In the genomic region with DNA sequence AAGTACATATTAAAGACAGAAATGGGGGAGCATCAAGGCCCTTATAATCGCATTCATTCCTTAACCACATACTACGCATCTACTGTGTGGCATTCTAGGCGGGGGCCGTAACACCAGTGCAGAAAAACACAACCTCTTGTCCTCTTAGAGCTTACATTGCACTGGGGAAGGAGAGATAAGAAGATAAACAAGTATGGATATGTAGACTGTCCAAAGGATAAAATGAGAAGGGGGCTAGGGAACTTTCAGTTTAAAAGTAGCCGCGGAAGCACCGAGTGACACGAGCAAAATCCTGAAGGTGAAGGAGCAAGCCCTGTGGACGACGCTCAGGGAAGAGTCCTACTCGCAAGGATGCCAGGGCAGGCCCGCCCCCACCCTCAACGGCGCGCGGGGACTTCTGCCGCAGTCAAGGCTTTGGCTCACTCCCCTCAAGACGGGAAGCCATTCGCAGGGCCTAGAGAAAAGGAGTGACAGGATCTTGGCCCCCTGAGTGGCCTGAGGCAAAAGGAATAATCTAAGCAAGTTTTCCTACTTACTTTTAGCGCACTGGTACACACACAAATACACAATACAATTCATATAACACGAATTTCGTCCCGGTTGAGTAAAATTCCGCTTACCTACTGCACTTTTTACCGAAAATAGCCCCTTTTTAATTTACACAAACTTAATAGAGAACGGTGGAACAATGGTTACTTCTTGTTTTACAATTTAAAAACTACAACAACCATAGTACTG, we compare ENCODE assay signal across 8 cellular contexts. TPM values are rescaled to one million over a fixed set of nuclear protein-coding genes. Genes with fewer than 3 reads are reported as not detected.
A peak's percentile ranks its signal among the peaks of the same experiment; 100 is the strongest.
DNase-seq lines count a peak whose midpoint lies in the region; ATAC-seq, FAIRE-seq and TF ChIP-seq lines count a peak whose summit lies in the region.

No MANE protein-coding gene starts in this region.

- peak; percentile 14 for ATAC-seq in GM19351 (IDR thresholded peaks at IDR 0.05; ENCODE audit: unreplicated experiment)
- ATAC-seq in stimulated activated naive B cell treated with anti-CD40 and anti-IgM and Interleukin-4, amounts not matched to agents 10 μg/mL and 1 μg/mL and 100 μg/mL, for 72 hours (replicated peaks), result peak in 1 of 2 donors; percentile 15
- no peak for ATAC-seq in GM21381 (IDR thresholded peaks at IDR 0.05; ENCODE audit: unreplicated experiment)

- H3K4me3 Mint-ChIP-seq in stimulated activated naive B cell treated with anti-CD40 and anti-IgM and Interleukin-4, amounts not matched to agents 10 μg/mL and 1 μg/mL and 100 μg/mL, for 72 hours, result peak overlapping the region; percentile 89 to 93

- H3K79me2 ChIP-seq in endothelial cell of umbilical vein (ENCODE audit: control insufficient read depth, insufficient read depth, low read length), result peaks cover 80% of the 10 kb centered on the region

- no peaks in the 10 kb centered on the region for H3K9me1 ChIP-seq in endothelial cell of umbilical vein (replicated peaks; ENCODE audit: control insufficient read depth, extremely low read depth, insufficient read depth, low read length)

- TF ChIP-seq POLR2A in endothelial cell of umbilical vein (IDR thresholded peaks at IDR 0.05; ENCODE audit: low read depth, low read length), result no peak

- intact Hi-C loops in endothelial cell of umbilical vein (cut with micrococcal nuclease), result loop anchor here (5.0 to 10.0 kb wide), 4 partner anchors 372 to 840 kb away; a partner anchor contains a TSS

- no peaks in the 10 kb centered on the region for H3K27me3 Mint-ChIP-seq in stimulated activated naive B cell treated with anti-CD40 and anti-IgM and Interleukin-4, amounts not matched to agents 10 μg/mL and 1 μg/mL and 100 μg/mL, for 72 hours

- H2AFZ ChIP-seq in endothelial cell of umbilical vein (ENCODE audit: low read depth, low read length), result peak overlapping the region; percentile 8

- no peak for FAIRE-seq in endothelial cell of umbilical vein (lab: Jason Lieb, UNC)

- peaks cover 23 to 44% of the 10 kb centered on the region in 2 donors for H3K4me1 Mint-ChIP-seq in stimulated activated naive B cell treated with anti-CD40 and anti-IgM and Interleukin-4, amounts not matched to agents 10 μg/mL and 1 μg/mL and 100 μg/mL, for 72 hours

- peak overlapping the region; percentile 97 for H3K27ac Mint-ChIP-seq in stimulated activated naive B cell treated with anti-CD40 and anti-IgM and Interleukin-4, amounts not matched to agents 10 μg/mL and 1 μg/mL and 100 μg/mL, for 72 hours

- H3K9me3 ChIP-seq in endothelial cell of umbilical vein (replicated peaks; ENCODE audit: control insufficient read depth, insufficient read depth, low read length), result no peaks in the 10 kb centered on the region

- peak overlapping the region; percentile 80 to 99 (median 92) for H3K4me3 ChIP-seq in endothelial cell of umbilical vein (replicated peaks in 1 of 3; ENCODE audit: insufficient read depth in 1 of 3, low read depth in 1 of 3, low read length in 3 of 3)

- H3K9ac ChIP-seq in endothelial cell of umbilical vein (replicated peaks; ENCODE audit: extremely low read depth, insufficient read depth, low read length), result peak overlapping the region; percentile 94

- peaks cover 32% of the 10 kb centered on the region for H3K4me1 ChIP-seq in endothelial cell of umbilical vein (ENCODE audit: control insufficient read depth, extremely low read depth, insufficient read depth, low read length)

- H3K4me2 ChIP-seq in endothelial cell of umbilical vein (ENCODE audit: insufficient read depth, low read length), result peak overlapping the region; percentile 95

- dilution Hi-C loops in endothelial cell of umbilical vein (cut with MboI; ENCODE audit: extremely low pct_ligation_motif_present, low sequenced_read_pairs), result no loop called here

- no peak for TF ChIP-seq CTCF in endothelial cell of umbilical vein (IDR thresholded peaks at IDR 0.05; ENCODE audit: extremely low read depth in 1 of 2, insufficient read depth in 1 of 2, low read depth in 1 of 2, low read length in 2 of 2)

- peak overlapping the region; percentile 83 for H3K27ac ChIP-seq in endothelial cell of umbilical vein (ENCODE audit: insufficient read depth, low read depth, low read length)

- H4K20me1 ChIP-seq in endothelial cell of umbilical vein (replicated peaks; ENCODE audit: control insufficient read depth, extremely low read depth, insufficient read depth, low read length), result peaks cover 12% of the 10 kb centered on the region

- CTCF ChIA-PET in endothelial cell of umbilical vein (lab: Charles Lee), result interaction anchor here (0.7 to 4.5 kb wide), 16 partner anchors 10 to 633 kb away, joined by 3 to 28 read pairs (median 4); a partner anchor contains a TSS

- in situ Hi-C loops in ACHN (cut with HindIII; ENCODE audit: low pct_ligation_motif_present, low pct_unique_long_range_greater_than_20kb, low sequenced_read_pairs), result no loop called here

- POLR2A ChIA-PET in endothelial cell of umbilical vein (lab: Charles Lee), result no interaction called here

- no peaks in the 10 kb centered on the region for H3K27me3 ChIP-seq in endothelial cell of umbilical vein (ENCODE audit: control insufficient read depth in 2 of 2, insufficient read depth in 2 of 2, low read length in 2 of 2)

- BruUV-seq in endothelial cell of umbilical vein (replicated peaks; lab: Mats Ljungman, UMichigan), result no TSS peak

- DNase-seq in ACHN, result peak; percentile 56
- peak; percentile 74 for DNase-seq in NCI-H524 treated with DMSO at 0.1 percent for 48 hours (lab: John Stamatoyannopoulos, UW)
- DNase-seq in activated CD8-positive, alpha-beta memory T cell treated with anti-CD3 and anti-CD28 coated beads, Interleukin-2, amount 50 U/mL, for 48 hours, result peak; percentile 77
- DNase-seq in endothelial cell of umbilical vein (ENCODE audit: low read depth, low spot score), result peak; percentile 67
- DNase-seq in mucosa of gallbladder (ENCODE audit: low spot score), result peak; percentile 33
- peak; percentile 13 for DNase-seq in stimulated activated naive B cell treated with anti-CD40 and anti-IgM and Interleukin-4, amounts not matched to agents 10 μg/mL and 1 μg/mL and 100 μg/mL, for 72 hours

- H3K36me3 Mint-ChIP-seq in stimulated activated naive B cell treated with anti-CD40 and anti-IgM and Interleukin-4, amounts not matched to agents 10 μg/mL and 1 μg/mL and 100 μg/mL, for 72 hours, result peaks cover 7 to 19% of the 10 kb centered on the region in 2 donors

- no peaks in the 10 kb centered on the region for H3K36me3 ChIP-seq in endothelial cell of umbilical vein (ENCODE audit: control insufficient read depth in 2 of 2, extremely low read depth in 1 of 2, insufficient read depth in 2 of 2, low read length in 2 of 2)

- peaks cover 0 to 2% of the 10 kb centered on the region in 2 donors for H3K9me3 Mint-ChIP-seq in stimulated activated naive B cell treated with anti-CD40 and anti-IgM and Interleukin-4, amounts not matched to agents 10 μg/mL and 1 μg/mL and 100 μg/mL, for 72 hours

TF ChIP-seq in endothelial cell of umbilical vein, 7 proteins besides CTCF, POLR2A, EP300 and RAD21:
- TF ChIP-seq GATA2 (IDR thresholded peaks at IDR 0.05; ENCODE audit: insufficient read depth, insufficient read length, low read depth, low read length), result peak; percentile 17
- TF ChIP-seq, protein P1, sequence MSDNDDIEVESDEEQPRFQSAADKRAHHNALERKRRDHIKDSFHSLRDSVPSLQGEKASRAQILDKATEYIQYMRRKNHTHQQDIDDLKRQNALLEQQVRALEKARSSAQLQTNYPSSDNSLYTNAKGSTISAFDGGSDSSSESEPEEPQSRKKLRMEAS (IDR thresholded peaks at IDR 0.05; ENCODE audit: insufficient read depth, insufficient read length), result no peak
- no peak for TF ChIP-seq FOS (IDR thresholded peaks at IDR 0.05; ENCODE audit: borderline replicate concordance, insufficient read depth, low read length)
- TF ChIP-seq POLR2AphosphoS5 (IDR thresholded peaks at IDR 0.05; ENCODE audit: insufficient read depth, low read depth, low read length), result no peak

RNA-seq across cellular contexts. Expression of a gene that starts 1.3 kb away (rescaled TPM):
- total RNA-seq in endothelial cell of umbilical vein (43.1 and 50.7 TPM in 2 replicates), mucosa of gallbladder (60.9 TPM)
- polyA plus RNA-seq in endothelial cell of umbilical vein, result 15.5 and 17.8 TPM in 2 replicates
- 13.4 and 15.9 TPM in 2 replicates for polyA plus RNA-seq in endothelial cell of umbilical vein (2011; cell fraction: cytosol; rRNA removed)
- polyA plus RNA-seq in endothelial cell of umbilical vein (2011; cell fraction: nucleus; rRNA removed), result 45.7 and 47.7 TPM in 2 replicates
- 14.7 and 22.3 TPM in 2 replicates for polyA plus RNA-seq in endothelial cell of umbilical vein (2012)
- 119 and 146 TPM in 2 replicates for polyA minus RNA-seq in endothelial cell of umbilical vein
- 60.9 TPM for polyA minus RNA-seq in endothelial cell of umbilical vein (2011; cell fraction: cytosol; rRNA and poly(A)+ RNA removed)
- 215 and 311 TPM in 2 replicates for polyA minus RNA-seq in endothelial cell of umbilical vein (2011; cell fraction: nucleus; rRNA and poly(A)+ RNA removed)

Comparison
In these comparisons a context has a peak if more than half of its experiments do, and no peak if none do; other contexts are left out.
1. DNase-seq: peak in every context shown above with its lines; median percentile 77 in activated CD8-positive, alpha-beta memory T cell treated with anti-CD3 and anti-CD28 coated beads, Interleukin-2, amount 50 U/mL, for 48 hours; 74 in NCI-H524 treated with DMSO at 0.1 percent for 48 hours; 67 in endothelial cell of umbilical vein; 56 in ACHN; 33 in mucosa of gallbladder; 13 in stimulated activated naive B cell treated with anti-CD40 and anti-IgM and Interleukin-4, amounts not matched to agents 10 μg/mL and 1 μg/mL and 100 μg/mL, for 72 hours.